ENCODE assay signal across 17 cellular contexts in the genomic region with DNA sequence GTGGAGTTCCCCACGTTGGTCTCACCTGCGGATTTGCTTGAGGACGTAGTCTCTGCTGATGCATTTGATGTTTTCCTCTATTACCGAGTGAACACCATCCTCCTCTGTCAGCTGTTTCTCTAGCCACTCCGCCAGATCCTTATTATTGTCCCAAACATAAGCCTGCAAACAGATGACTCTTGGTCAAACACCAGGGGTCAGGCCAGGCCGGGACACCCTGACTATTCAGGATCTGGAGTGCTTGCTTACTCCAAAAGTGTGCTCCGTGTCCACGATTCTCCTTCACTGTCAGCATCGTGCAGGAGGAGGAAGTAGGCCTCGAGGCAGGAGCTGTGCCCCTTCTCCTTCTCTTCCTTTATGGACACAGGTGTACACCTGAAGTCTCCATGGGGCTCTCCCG.
A peak's percentile ranks its signal among the peaks of the same experiment; 100 is the strongest.
DNase-seq lines count a peak whose midpoint lies in the region; ATAC-seq and TF ChIP-seq lines count a peak whose summit lies in the region.
"Had no signal": no experiment of that assay in that cellular context is flagged by ENCODE, and none has a peak within 500 bp of the region (broad histone marks: within the 10 kb centered on the region; RNA-seq: fewer than 3 reads in every experiment).

No MANE protein-coding gene starts in this region.

- POLR2A ChIA-PET in A673 (lab: Charles Lee; ENCODE audit: low non-redundant PET): no interaction called here

- H3K4me3 ChIP-seq in Loucy (ENCODE audit: low read length, poor library complexity, severe bottlenecking) (peak overlapping the region; percentile 55), A673 (ENCODE audit: low read depth, low read length, poor library complexity, severe bottlenecking) (no peak overlapping the region)
- H3K4me3 ChIP-seq: K562, PC-9 had no signal

- ATAC-seq in effector memory CD8-positive, alpha-beta T cell (replicated peaks): no peak
- peak; percentile 26 for ATAC-seq in omental fat pad (ENCODE audit: low FRiP score)
- ATAC-seq: HCT116, K562, sciatic nerve had no signal

- no peaks in the 10 kb centered on the region for H3K9me3 ChIP-seq in Loucy (ENCODE audit: insufficient read depth, low read depth, low read length)
- H3K9me3 ChIP-seq in A673 (ENCODE audit: low read depth, low read length, poor library complexity, severe bottlenecking): no peaks in the 10 kb centered on the region

- H3K9ac ChIP-seq in Loucy (ENCODE audit: low read depth, low read length, poor library complexity, severe bottlenecking): peak overlapping the region; percentile 50

- H2AFZ ChIP-seq in Loucy (ENCODE audit: low read length): no peak overlapping the region
- H2AFZ ChIP-seq: PC-9 had no signal

- peaks cover 8% of the 10 kb centered on the region for H3K36me3 Mint-ChIP-seq in effector memory CD8-positive, alpha-beta T cell (ENCODE audit: insufficient read depth)

- CTCF ChIA-PET in A673 (lab: Charles Lee): no interaction called here

- peaks cover 10% of the 10 kb centered on the region; the same call in 1 of the 2 replicates for H3K36me3 ChIP-seq in Loucy (ENCODE audit: insufficient read depth, low read length)
- peaks cover 2% of the 10 kb centered on the region for H3K36me3 ChIP-seq in A673 (ENCODE audit: insufficient read depth, low read length, poor library complexity, severe bottlenecking)

- peak; percentile 19 for DNase-seq in DMS153 (lab: John Stamatoyannopoulos, UW)
- no peak for DNase-seq in DMS153 treated with DMSO at 0.1 percent for 48 hours (lab: John Stamatoyannopoulos, UW; ENCODE audit: unreplicated experiment)
- no peak for DNase-seq in effector memory CD8-positive, alpha-beta T cell
- DNase-seq in omental fat pad (ENCODE audit: low spot score): no peak
- no peak for DNase-seq in NCI-H1417 treated with DMSO at 0.1 percent for 48 hours (lab: John Stamatoyannopoulos, UW)
- DNase-seq in A673 (ENCODE audit: low spot score): no peak
- no peak for DNase-seq in erythroblast (lab: John Stamatoyannopoulos, UW)
- DNase-seq: activated naive CD4-positive, alpha-beta T cell; NCI-H524 treated with DMSO at 0.1 percent for 48 hours; stimulated activated CD4-positive, alpha-beta T cell treated with anti-CD3 and anti-CD28 coated beads, Interleukin-4, amount 100 ng/mL, for 24 hours had no signal

- H4K20me1 ChIP-seq in Loucy (ENCODE audit: insufficient read depth, low read length, poor library complexity, severe bottlenecking): no peaks in the 10 kb centered on the region

- no TSS peak for BruUV-seq in A673 (replicated peaks; lab: Mats Ljungman, UMichigan)

- H3K27ac Mint-ChIP-seq in effector memory CD8-positive, alpha-beta T cell: peak overlapping the region; percentile 97 to 99

- H3K4me2 ChIP-seq in Loucy (ENCODE audit: low read depth, low read length, poor library complexity, severe bottlenecking): peak overlapping the region; percentile 80
- H3K4me2 ChIP-seq: PC-9 had no signal

- H3K4me1 Mint-ChIP-seq in effector memory CD8-positive, alpha-beta T cell (ENCODE audit: low read depth in 2 of 2): peaks cover 39 to 40% of the 10 kb centered on the region in 2 donors

- intact Hi-C loops in A673 (cut with micrococcal nuclease; ENCODE audit: unreplicated experiment): no loop called here

- no peaks in the 10 kb centered on the region for H3K27me3 ChIP-seq in Loucy (ENCODE audit: insufficient read depth, low read length, poor library complexity, severe bottlenecking)
- no peaks in the 10 kb centered on the region for H3K27me3 ChIP-seq in A673 (replicated peaks; ENCODE audit: insufficient read depth, low read depth, low read length, poor library complexity)

- no peaks in the 10 kb centered on the region for H3K9me3 Mint-ChIP-seq in effector memory CD8-positive, alpha-beta T cell

- H3K79me2 ChIP-seq in Loucy (ENCODE audit: insufficient read depth, low read length): no peaks in the 10 kb centered on the region; the same call in 1 of the 2 replicates

- peaks cover 94% of the 10 kb centered on the region for H3K4me1 ChIP-seq in Loucy (ENCODE audit: insufficient read depth, low read length, poor library complexity, severe bottlenecking)
- no peaks in the 10 kb centered on the region for H3K4me1 ChIP-seq in A673 (ENCODE audit: insufficient read depth, low read length, poor library complexity, severe bottlenecking)

- H3F3A ChIP-seq in Loucy (ENCODE audit: low read depth): peaks cover 17% of the 10 kb centered on the region

- TF ChIP-seq CTCF in Loucy (conservative IDR thresholded peaks at IDR 0.05; ENCODE audit: low read length) (no peak), omental fat pad (IDR thresholded peaks at IDR 0.05) (no peak), A673 (conservative IDR thresholded peaks at IDR 0.05; ENCODE audit: low read depth, low read length) (no peak)

- H3K27ac ChIP-seq in A673 (ENCODE audit: low read depth, low read length, poor library complexity, severe bottlenecking): no peak overlapping the region
- H3K27ac ChIP-seq: 22Rv1, epithelial cell of prostate, PC-9 had no signal

- no peak for TF ChIP-seq POLR2A in erythroblast (IDR thresholded peaks at IDR 0.05; ENCODE audit: low read length)

- H3K4me3 Mint-ChIP-seq in effector memory CD8-positive, alpha-beta T cell: peak overlapping the region; percentile 65 to 70

- H3K9me2 ChIP-seq in Loucy (replicated peaks; ENCODE audit: low read depth, low read length): no peaks in the 10 kb centered on the region

- H3K27me3 Mint-ChIP-seq in effector memory CD8-positive, alpha-beta T cell: no peaks in the 10 kb centered on the region
